In genomic region chr7:104040666-104041065, GRCh38 we compare ENCODE assay signal across 17 cellular contexts. TPM values are rescaled to one million over a fixed set of nuclear protein-coding genes. Genes with fewer than 3 reads are reported as not detected.
DNase-seq lines count a peak whose midpoint lies in the region; TF ChIP-seq lines count a peak whose summit lies in the region.
"Had no signal": no experiment of that assay in that cellular context is flagged by ENCODE, and none has a peak within 500 bp of the region (broad histone marks: within the 10 kb centered on the region; RNA-seq: fewer than 3 reads in every experiment).

No MANE protein-coding gene starts in this region.

- TF ChIP-seq CTCF in PC-9 (conservative IDR thresholded peaks at IDR 0.05) (no peak), coronary artery (IDR thresholded peaks at IDR 0.05) (no peak)

- POLR2A ChIA-PET in PC-9 (lab: Charles Lee; ENCODE audit: unreplicated experiment) = no interaction called here

- H3K27ac ChIP-seq in PC-9 (no peak overlapping the region), coronary artery (no peak overlapping the region)

- no peak overlapping the region for H3K4me3 ChIP-seq in PC-9
- H3K4me3 ChIP-seq in coronary artery = no peak overlapping the region

- no peaks in the 10 kb centered on the region for H3K79me2 ChIP-seq in PC-9 (ENCODE audit: low read depth)

- H3K9me3 ChIP-seq in PC-9 (ENCODE audit: insufficient read depth, low read depth) = no peaks in the 10 kb centered on the region

- intact Hi-C loops in PC-9 (cut with micrococcal nuclease; ENCODE audit: unreplicated experiment) = no loop called here

- no peaks in the 10 kb centered on the region for H3K9me2 ChIP-seq in PC-9 (ENCODE audit: insufficient read depth)

- H4K20me1 ChIP-seq in PC-9 (ENCODE audit: insufficient read depth) = no peaks in the 10 kb centered on the region

- no peak overlapping the region for H2AFZ ChIP-seq in PC-9

- no peaks in the 10 kb centered on the region for H3K36me3 ChIP-seq in PC-9 (ENCODE audit: low read depth)

- no peaks in the 10 kb centered on the region for H3F3A ChIP-seq in PC-9 (ENCODE audit: insufficient read depth, low read depth)

- H3K27me3 ChIP-seq in PC-9 (ENCODE audit: insufficient read depth, low read depth) = 0 out of 2 replicates have a peak, but pooled peaks cover 5% of the 10 kb centered on the region

- no peaks in the 10 kb centered on the region for H3K4me1 ChIP-seq in PC-9 (replicated peaks; ENCODE audit: insufficient read depth)

- H3K4me2 ChIP-seq in PC-9 = no peak overlapping the region

- CTCF ChIA-PET in PC-9 (lab: Charles Lee) = no interaction called here

- no TSS peak for BruUV-seq in PC-9 (replicated peaks; lab: Mats Ljungman, UMichigan)

- DNase-seq in DMS53 treated with DMSO at 0.1 percent for 48 hours (lab: John Stamatoyannopoulos, UW; ENCODE audit: unreplicated experiment) = peak; percentile 24
- peak; percentile 1 for DNase-seq in NCI-H1105 (lab: John Stamatoyannopoulos, UW)
- peak; percentile 68 for DNase-seq in NCI-H524 treated with DMSO at 0.1 percent for 48 hours (lab: John Stamatoyannopoulos, UW)
- peak; percentile 73 for DNase-seq in islet precursor cell
- no peak for DNase-seq in PC-9
- DNase-seq in amygdala (lab: John Stamatoyannopoulos, UW) = no peak
- DNase-seq in coronary artery (ENCODE audit: low spot score) = no peak
- DNase-seq: CD4-positive, alpha-beta T cell; GOT3; HFFc6; MM.1S; NCI-H1436; NCI-H2107; NCI-H446 treated with DMSO at 0.1 percent for 48 hours; NK-92 treated with Interleukin-12 subunit alpha and Interleukin-12 subunit beta, amount 100 ng/mL, for 24 hours; PC-3 had no signal

RNA-seq across cellular contexts. Expression of gene RELN, which starts 51.2 kb away (rescaled TPM):
- total RNA-seq in PC-9 (2021) = 0.08 and 0.48 TPM in 2 replicates
- total RNA-seq: B cell; CD4-positive, alpha-beta T cell had no signal

Comparison
In these comparisons a context has a peak if more than half of its experiments do, and no peak if none do; other contexts are left out.
1. DNase-seq: peak in DMS53 treated with DMSO at 0.1 percent for 48 hours (single experiment), NCI-H1105 (single experiment), NCI-H524 treated with DMSO at 0.1 percent for 48 hours (single experiment) and islet precursor cell (single experiment); none in PC-9 (0 of 2), amygdala (0 of 56) and coronary artery (single experiment).